1 cellular context compared by ENCODE assay signal in the genomic region with DNA sequence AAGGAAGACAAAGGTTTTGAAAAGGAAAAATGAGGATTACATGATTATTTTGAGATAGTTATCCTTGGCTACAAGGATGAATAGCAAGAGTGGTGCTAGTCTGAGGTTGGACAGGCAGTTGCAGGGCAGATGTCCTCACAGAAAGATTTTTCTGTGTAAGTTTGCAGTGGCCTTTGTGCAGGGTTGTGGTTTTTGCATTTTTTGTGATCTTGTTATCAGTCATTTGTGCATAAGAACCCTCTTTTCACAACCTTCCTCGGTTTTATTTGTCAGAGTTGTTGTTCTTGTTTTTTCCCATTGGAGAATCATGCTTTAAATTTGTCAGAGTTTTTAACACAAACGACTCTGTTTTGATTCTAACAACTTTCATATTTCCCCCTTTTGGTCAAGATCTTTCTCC.
TF ChIP-seq lines count a peak whose summit lies in the region.

No MANE protein-coding gene starts in this region.

TF ChIP-seq in neural cell, 6 proteins besides CTCF, POLR2A, EP300 and RAD21 (continued from another document):
- TF ChIP-seq, protein P1, sequence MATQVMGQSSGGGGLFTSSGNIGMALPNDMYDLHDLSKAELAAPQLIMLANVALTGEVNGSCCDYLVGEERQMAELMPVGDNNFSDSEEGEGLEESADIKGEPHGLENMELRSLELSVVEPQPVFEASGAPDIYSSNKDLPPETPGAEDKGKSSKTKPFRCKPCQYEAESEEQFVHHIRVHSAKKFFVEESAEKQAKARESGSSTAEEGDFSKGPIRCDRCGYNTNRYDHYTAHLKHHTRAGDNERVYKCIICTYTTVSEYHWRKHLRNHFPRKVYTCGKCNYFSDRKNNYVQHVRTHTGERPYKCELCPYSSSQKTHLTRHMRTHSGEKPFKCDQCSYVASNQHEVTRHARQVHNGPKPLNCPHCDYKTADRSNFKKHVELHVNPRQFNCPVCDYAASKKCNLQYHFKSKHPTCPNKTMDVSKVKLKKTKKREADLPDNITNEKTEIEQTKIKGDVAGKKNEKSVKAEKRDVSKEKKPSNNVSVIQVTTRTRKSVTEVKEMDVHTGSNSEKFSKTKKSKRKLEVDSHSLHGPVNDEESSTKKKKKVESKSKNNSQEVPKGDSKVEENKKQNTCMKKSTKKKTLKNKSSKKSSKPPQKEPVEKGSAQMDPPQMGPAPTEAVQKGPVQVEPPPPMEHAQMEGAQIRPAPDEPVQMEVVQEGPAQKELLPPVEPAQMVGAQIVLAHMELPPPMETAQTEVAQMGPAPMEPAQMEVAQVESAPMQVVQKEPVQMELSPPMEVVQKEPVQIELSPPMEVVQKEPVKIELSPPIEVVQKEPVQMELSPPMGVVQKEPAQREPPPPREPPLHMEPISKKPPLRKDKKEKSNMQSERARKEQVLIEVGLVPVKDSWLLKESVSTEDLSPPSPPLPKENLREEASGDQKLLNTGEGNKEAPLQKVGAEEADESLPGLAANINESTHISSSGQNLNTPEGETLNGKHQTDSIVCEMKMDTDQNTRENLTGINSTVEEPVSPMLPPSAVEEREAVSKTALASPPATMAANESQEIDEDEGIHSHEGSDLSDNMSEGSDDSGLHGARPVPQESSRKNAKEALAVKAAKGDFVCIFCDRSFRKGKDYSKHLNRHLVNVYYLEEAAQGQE (IDR thresholded peaks at IDR 0.05; ENCODE audit: borderline replicate concordance), result no peak
- no peak for TF ChIP-seq MXI1 (conservative IDR thresholded peaks at IDR 0.05; ENCODE audit: poor library complexity, severe bottlenecking)
- TF ChIP-seq POLR2AphosphoS5 (IDR thresholded peaks at IDR 0.05), result no peak
